Comparison of ENCODE assay signal across 11 cellular contexts in the genomic region with DNA sequence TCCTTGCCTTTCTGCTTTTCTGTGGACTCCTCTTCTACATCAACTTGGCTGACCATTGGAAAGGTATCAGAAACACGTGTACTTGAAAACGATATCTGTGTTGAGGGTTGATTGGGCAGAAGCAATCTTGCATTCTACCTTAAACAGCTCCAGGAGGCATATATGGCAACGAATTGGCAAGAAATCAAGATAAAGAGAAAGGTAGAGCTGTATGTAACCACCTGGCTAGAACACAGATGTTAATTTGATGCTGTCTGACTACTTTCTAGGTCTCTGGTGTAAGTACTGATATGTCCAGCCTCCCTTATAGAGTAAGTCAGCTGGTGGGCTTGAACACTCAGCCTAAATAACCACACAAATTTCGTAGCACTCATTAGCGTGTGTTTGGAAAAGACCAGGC. TPM values are rescaled to one million over a fixed set of nuclear protein-coding genes. Genes with fewer than 3 reads are reported as not detected.
DNase-seq lines count a peak whose midpoint lies in the region; ATAC-seq, FAIRE-seq and TF ChIP-seq lines count a peak whose summit lies in the region.
"Had no signal": no experiment of that assay in that cellular context is flagged by ENCODE, and none has a peak within 500 bp of the region (broad histone marks: within the 10 kb centered on the region; RNA-seq: fewer than 3 reads in every experiment).

No MANE protein-coding gene starts in this region.

- in situ Hi-C loops in HepG2 (cut with HindIII; ENCODE audit: extremely low pct_ligation_motif_present, low pct_unique_long_range_greater_than_20kb) = no loop called here

- H3K9me3 ChIP-seq in HepG2 (ENCODE audit: low read length) = no peaks in the 10 kb centered on the region
- H3K9me3 ChIP-seq in right lobe of liver = no peaks in the 10 kb centered on the region
- no peaks in the 10 kb centered on the region for H3K9me3 ChIP-seq in PC-9 (ENCODE audit: insufficient read depth, low read depth)
- H3K9me3 ChIP-seq: spleen had no signal

- peak overlapping the region; percentile 77; the same call in 1 of the 2 replicates for H3K9ac ChIP-seq in HepG2 (ENCODE audit: insufficient read depth, low read depth, low read length)

- no peaks in the 10 kb centered on the region for H3K9me2 ChIP-seq in PC-9 (ENCODE audit: insufficient read depth)

- H3K27me3 ChIP-seq in HepG2 (ENCODE audit: control insufficient read depth in 1 of 2, insufficient read depth in 2 of 2, low read length in 2 of 2) (no peaks in the 10 kb centered on the region; a peak in 1 of 5 replicates), right lobe of liver (no peaks in the 10 kb centered on the region), PC-9 (ENCODE audit: insufficient read depth, low read depth) (no peaks in the 10 kb centered on the region)
- H3K27me3 ChIP-seq: spleen had no signal

- H3K4me3 ChIP-seq in HepG2 (replicated peaks in 1 of 3; ENCODE audit: insufficient read depth in 1 of 3, low read depth in 2 of 3, low read length in 3 of 3) (peak overlapping the region in 2 of 3 experiments; percentile 77 to 89; a peak in 4 of 6 replicates), right lobe of liver (no peak overlapping the region), PC-9 (peak overlapping the region; percentile 74; the same call in 1 of the 2 replicates)

- 84% methylated on average over 5 of the region's 5 CpGs for WGBS in HepG2 (ENCODE audit: low lambda C conversion rate)
- 84% methylated on average over 5 of the region's 5 CpGs for WGBS in right lobe of liver (ENCODE audit: insufficient coverage, low coverage, low lambda C conversion rate, missing lambda C conversion rate)

- ATAC-seq in HepG2 (no peak), right lobe of liver (no peak), HG03280 (IDR thresholded peaks at IDR 0.05; ENCODE audit: unreplicated experiment) (no peak)
- no peak for ATAC-seq in stimulated activated naive CD8-positive, alpha-beta T cell treated with anti-CD3 and anti-CD28 coated beads, Interleukin-15, amount 100 ng/mL, for 72 hours

- TF ChIP-seq RAD21 in HepG2 (CRISPR knock-in tag; IDR thresholded peaks at IDR 0.05) = no peak

- H3F3A ChIP-seq in PC-9 (ENCODE audit: insufficient read depth, low read depth) = peaks cover 28% of the 10 kb centered on the region

- DNase-seq in HepG2 (ENCODE audit: low spot score) = no peak
- no peak for DNase-seq in right lobe of liver
- DNase-seq in PC-9 = peak in 1 of 2 experiments; percentile 9
- DNase-seq in endothelial cell (ENCODE audit: low spot score) = no peak
- DNase-seq in stimulated activated naive CD8-positive, alpha-beta T cell treated with anti-CD3 and anti-CD28 coated beads, Interleukin-15, amount 100 ng/mL, for 72 hours = no peak
- no peak for DNase-seq in activated CD4-positive, alpha-beta T cell treated with anti-CD3 and anti-CD28 coated beads for 1 hour
- no peak for DNase-seq in NCI-H82 treated with DMSO at 0.1 percent for 48 hours (lab: John Stamatoyannopoulos, UW; ENCODE audit: unreplicated experiment)
- DNase-seq: DMS79 treated with DMSO at 0.1 percent for 48 hours, spleen had no signal

- peaks cover 30% of the 10 kb centered on the region for H3K36me3 Mint-ChIP-seq in endothelial cell (ENCODE audit: low read depth, unreplicated experiment)

- no peaks in the 10 kb centered on the region for H3K9me3 Mint-ChIP-seq in endothelial cell (ENCODE audit: unreplicated experiment)
- H3K9me3 Mint-ChIP-seq in stimulated activated naive CD8-positive, alpha-beta T cell treated with anti-CD3 and anti-CD28 coated beads, Interleukin-15, amount 100 ng/mL, for 72 hours = no peaks in the 10 kb centered on the region

- CTCF ChIA-PET in HepG2 (lab: Yijun Ruan, JAX; ENCODE audit: low intra/inter-chr PET ratio, low total read pairs) = no interaction called here
- CTCF ChIA-PET in PC-9 (lab: Charles Lee) = no interaction called here

- peak overlapping the region; percentile 94 for H3K4me3 Mint-ChIP-seq in endothelial cell (ENCODE audit: unreplicated experiment)
- peak overlapping the region; percentile 87 to 88 for H3K4me3 Mint-ChIP-seq in stimulated activated naive CD8-positive, alpha-beta T cell treated with anti-CD3 and anti-CD28 coated beads, Interleukin-15, amount 100 ng/mL, for 72 hours

- H3K4me1 ChIP-seq in HepG2 (ENCODE audit: insufficient read depth, low read length) (peaks cover 55% of the 10 kb centered on the region), right lobe of liver (peaks cover 0 to 14% (median 8%) of the 10 kb centered on the region in 4 donors), PC-9 (replicated peaks; ENCODE audit: insufficient read depth) (peaks cover 35% of the 10 kb centered on the region)

- H3K27me3 Mint-ChIP-seq in endothelial cell (ENCODE audit: unreplicated experiment) = peaks cover 22% of the 10 kb centered on the region
- H3K27me3 Mint-ChIP-seq in stimulated activated naive CD8-positive, alpha-beta T cell treated with anti-CD3 and anti-CD28 coated beads, Interleukin-15, amount 100 ng/mL, for 72 hours = no peaks in the 10 kb centered on the region

- TF ChIP-seq EP300 in HepG2 (IDR thresholded peaks at IDR 0.05; ENCODE audit: low read depth in 2 of 2, low read length in 2 of 2) (no peak), HepG2 (CRISPR knock-in tag; IDR thresholded peaks at IDR 0.05; ENCODE audit: borderline replicate concordance) (no peak)

- TF ChIP-seq CTCF in HepG2 (CRISPR knock-in tag; IDR thresholded peaks at IDR 0.05) (no peak), right lobe of liver (IDR thresholded peaks at IDR 0.05) (no peak), PC-9 (conservative IDR thresholded peaks at IDR 0.05) (no peak), endothelial cell (IDR thresholded peaks at IDR 0.05; ENCODE audit: unreplicated experiment) (no peak)

- H4K20me1 ChIP-seq in HepG2 (ENCODE audit: insufficient read depth, low read length) (no peaks in the 10 kb centered on the region), PC-9 (ENCODE audit: insufficient read depth) (0 out of 2 replicates have a peak, but pooled peaks cover 4% of the 10 kb centered on the region)

- intact Hi-C loops in HepG2 (cut with micrococcal nuclease; ENCODE audit: unreplicated experiment) = no loop called here
- intact Hi-C loops in right lobe of liver (cut with DNase I) = no loop called here
- intact Hi-C loops in PC-9 (cut with micrococcal nuclease; ENCODE audit: unreplicated experiment) = no loop called here

- H2AFZ ChIP-seq in HepG2 (ENCODE audit: low read length) (no peak overlapping the region), PC-9 (no peak overlapping the region)

- H3K4me2 ChIP-seq in HepG2 (ENCODE audit: low read depth, low read length) (peak overlapping the region; percentile 75), PC-9 (peak overlapping the region; percentile 87)

- H3K27ac Mint-ChIP-seq in endothelial cell (ENCODE audit: unreplicated experiment) = peak overlapping the region; percentile 28
- H3K27ac Mint-ChIP-seq in stimulated activated naive CD8-positive, alpha-beta T cell treated with anti-CD3 and anti-CD28 coated beads, Interleukin-15, amount 100 ng/mL, for 72 hours = peak overlapping the region; percentile 86 to 92

- H3K36me3 ChIP-seq in HepG2 (replicated peaks in 1 of 2; ENCODE audit: control insufficient read depth in 1 of 2, insufficient read depth in 2 of 2, low read length in 2 of 2) (peaks cover 3 to 11% of the 10 kb centered on the region in 2 experiments; a peak in 2 of 5 replicates), right lobe of liver (peaks cover 0 to 2% (median 0%) of the 10 kb centered on the region in 4 donors), PC-9 (ENCODE audit: low read depth) (no peaks in the 10 kb centered on the region)

- no peak overlapping the region for H3K27ac ChIP-seq in HepG2 (ENCODE audit: extremely low read length, insufficient read depth, low read length)
- no peak overlapping the region for H3K27ac ChIP-seq in right lobe of liver
- H3K27ac ChIP-seq in PC-9 = no peak overlapping the region

- TF ChIP-seq POLR2A in HepG2 (IDR thresholded peaks at IDR 0.05; ENCODE audit: insufficient read depth in 1 of 2, low read depth in 2 of 2, low read length in 2 of 2) = no peak
- no peak for TF ChIP-seq POLR2A in right lobe of liver (IDR thresholded peaks at IDR 0.05)

- peaks cover 12% of the 10 kb centered on the region for H3K4me1 Mint-ChIP-seq in endothelial cell (ENCODE audit: unreplicated experiment)
- peaks cover 62% of the 10 kb centered on the region for H3K4me1 Mint-ChIP-seq in stimulated activated naive CD8-positive, alpha-beta T cell treated with anti-CD3 and anti-CD28 coated beads, Interleukin-15, amount 100 ng/mL, for 72 hours

- POLR2A ChIA-PET in HepG2 (lab: Yijun Ruan, JAX) = interaction anchor here (2.2 to 6.4 kb wide), 3 partner anchors 18 to 148 kb away, joined by 9 to 105 read pairs (median 13); partner anchors contain the start of genes RNF208 and SAPCD2
- POLR2A ChIA-PET in PC-9 (lab: Charles Lee; ENCODE audit: unreplicated experiment) = interaction anchor here (0.6 kb wide), 2 partner anchors 20 to 110 kb away, joined by 3 to 4 read pairs; no protein-coding TSS in a partner anchor

- FAIRE-seq in HepG2 (lab: Jason Lieb, UNC) = no peak

- H3K79me2 ChIP-seq in HepG2 (ENCODE audit: insufficient read depth, low read length) (peaks cover 8% of the 10 kb centered on the region), PC-9 (ENCODE audit: low read depth) (peaks cover 14% of the 10 kb centered on the region)

- TSS peak; percentile 47 for BruUV-seq in HepG2 (replicated peaks; lab: Mats Ljungman, UMichigan)
- BruUV-seq in PC-9 (replicated peaks; lab: Mats Ljungman, UMichigan) = no TSS peak

RNA-seq across cellular contexts. Expression of gene MAN1B1, which starts 1.3 kb away (rescaled TPM):
- total RNA-seq in HepG2 (2016; rRNA removed; fragmentation: Illumina TruSeq; extraction: Trizol) = 19.0 and 48.9 TPM in 2 replicates
- 9.3 and 10.3 TPM in 2 replicates for total RNA-seq in HepG2 (2016; cell fraction: cytosol; rRNA removed; fragmentation: Illumina TruSeq; extraction: Trizol; ENCODE audit: low read depth)
- 17.2 and 48.2 TPM in 2 replicates for total RNA-seq in HepG2 (2016; cell fraction: insoluble cytoplasmic fraction; rRNA removed; fragmentation: Illumina TruSeq; extraction: Trizol)
- 17.0 and 19.9 TPM in 2 replicates for total RNA-seq in HepG2 (2016; cell fraction: membrane; rRNA removed; fragmentation: Illumina TruSeq; extraction: Trizol)
- 44.7 and 51.0 TPM in 2 replicates for total RNA-seq in HepG2 (2016; cell fraction: nucleus; rRNA removed; fragmentation: Illumina TruSeq; extraction: Trizol)
- polyA plus RNA-seq in HepG2 (2011; rRNA removed) = 59.5 and 60.6 TPM in 2 replicates
- 48.6 and 64.5 TPM in 2 replicates for polyA plus RNA-seq in HepG2 (2011; cell fraction: cytosol; rRNA removed)
- polyA plus RNA-seq in HepG2 (2011; cell fraction: nucleus; rRNA removed) = 146 and 162 TPM in 2 replicates
- polyA plus RNA-seq in HepG2 (2012) = 30.5 and 38.6 TPM in 2 replicates
- polyA plus RNA-seq in HepG2 (2016; cell fraction: cytosol; fragmentation: Illumina TruSeq; extraction: Trizol; ENCODE audit: low read depth) = 6.7 and 6.8 TPM in 2 replicates
- polyA plus RNA-seq in HepG2 (2016; cell fraction: insoluble cytoplasmic fraction; fragmentation: Illumina TruSeq; extraction: Trizol; ENCODE audit: low read depth) = 16.2 and 18.3 TPM in 2 replicates
- polyA plus RNA-seq in HepG2 (2016; cell fraction: membrane; fragmentation: Illumina TruSeq; extraction: Trizol; ENCODE audit: low read depth) = 11.2 and 12.8 TPM in 2 replicates
- polyA plus RNA-seq in HepG2 (2016; cell fraction: nucleus; fragmentation: Illumina TruSeq; extraction: Trizol; ENCODE audit: insufficient read depth, low read depth) = 78.7 and 83.1 TPM in 2 replicates
- polyA minus RNA-seq in HepG2 (2011; rRNA and poly(A)+ RNA removed; ENCODE audit: low replicate concordance) = 71.9 and 74.1 TPM in 2 replicates
- polyA minus RNA-seq in HepG2 (2011; cell fraction: cytosol; rRNA and poly(A)+ RNA removed) = 24.7 and 26.8 TPM in 2 replicates
- polyA minus RNA-seq in HepG2 (2011; cell fraction: nucleus; rRNA and poly(A)+ RNA removed) = 40.9 and 45.3 TPM in 2 replicates
- total RNA-seq in right lobe of liver = 10 to 100 TPM; 24.0 to 39.1 (median 28.8) TPM
- total RNA-seq in PC-9 (2021) = 79.3 and 107 TPM in 2 replicates
- total RNA-seq in endothelial cell (ENCODE audit: unreplicated experiment) = 70.4 TPM

RNA-seq across cellular contexts. Expression of gene UAP1L1, which starts 10.8 kb away (rescaled TPM):
- total RNA-seq in HepG2 (2016; rRNA removed; fragmentation: Illumina TruSeq; extraction: Trizol) = 6.2 and 6.4 TPM in 2 replicates
- 1.7 and 1.8 TPM in 2 replicates for total RNA-seq in HepG2 (2016; cell fraction: cytosol; rRNA removed; fragmentation: Illumina TruSeq; extraction: Trizol; ENCODE audit: low read depth)
- 4.5 and 6.7 TPM in 2 replicates for total RNA-seq in HepG2 (2016; cell fraction: insoluble cytoplasmic fraction; rRNA removed; fragmentation: Illumina TruSeq; extraction: Trizol)
- 3.0 and 3.1 TPM in 2 replicates for total RNA-seq in HepG2 (2016; cell fraction: membrane; rRNA removed; fragmentation: Illumina TruSeq; extraction: Trizol)
- 4.9 and 5.4 TPM in 2 replicates for total RNA-seq in HepG2 (2016; cell fraction: nucleus; rRNA removed; fragmentation: Illumina TruSeq; extraction: Trizol)
- 5.4 and 6.0 TPM in 2 replicates for polyA plus RNA-seq in HepG2 (2011; rRNA removed)
- polyA plus RNA-seq in HepG2 (2011; cell fraction: cytosol; rRNA removed) = 3.8 and 4.1 TPM in 2 replicates
- polyA plus RNA-seq in HepG2 (2011; cell fraction: nucleus; rRNA removed) = 43.5 and 57.7 TPM in 2 replicates
- 4.9 and 5.0 TPM in 2 replicates for polyA plus RNA-seq in HepG2 (2012)
- 1.1 and 1.2 TPM in 2 replicates for polyA plus RNA-seq in HepG2 (2016; cell fraction: cytosol; fragmentation: Illumina TruSeq; extraction: Trizol; ENCODE audit: low read depth)
- polyA plus RNA-seq in HepG2 (2016; cell fraction: insoluble cytoplasmic fraction; fragmentation: Illumina TruSeq; extraction: Trizol; ENCODE audit: low read depth) = 6.4 and 8.8 TPM in 2 replicates
- 3.0 and 3.6 TPM in 2 replicates for polyA plus RNA-seq in HepG2 (2016; cell fraction: membrane; fragmentation: Illumina TruSeq; extraction: Trizol; ENCODE audit: low read depth)
- 22.7 and 23.1 TPM in 2 replicates for polyA plus RNA-seq in HepG2 (2016; cell fraction: nucleus; fragmentation: Illumina TruSeq; extraction: Trizol; ENCODE audit: insufficient read depth, low read depth)
- polyA minus RNA-seq in HepG2 (2011; rRNA and poly(A)+ RNA removed; ENCODE audit: low replicate concordance) = 2.2 and 5.1 TPM in 2 replicates
- polyA minus RNA-seq in HepG2 (2011; cell fraction: cytosol; rRNA and poly(A)+ RNA removed) = 3.0 and 3.2 TPM in 2 replicates
- 5.6 and 7.1 TPM in 2 replicates for polyA minus RNA-seq in HepG2 (2011; cell fraction: nucleus; rRNA and poly(A)+ RNA removed)
- total RNA-seq in right lobe of liver = 1 to 10 TPM; 1.3 to 4.9 (median 1.9) TPM
- 9.9 and 14.7 TPM in 2 replicates for total RNA-seq in PC-9 (2021)
- 3.2 TPM for total RNA-seq in endothelial cell (ENCODE audit: unreplicated experiment)

RNA-seq across cellular contexts. Expression of gene SAPCD2, which starts 17.8 kb away (rescaled TPM):
- total RNA-seq in HepG2 (2016; rRNA removed; fragmentation: Illumina TruSeq; extraction: Trizol) (35.9 and 42.8 TPM in 2 replicates), right lobe of liver (under 1 TPM in 5 of 6 experiments, not detected in 1; 0.05 to 0.43 (median 0.22) TPM), PC-9 (2021) (46.9 and 50.3 TPM in 2 replicates), endothelial cell (ENCODE audit: unreplicated experiment) (1.0 TPM)
- 7.0 and 7.1 TPM in 2 replicates for total RNA-seq in HepG2 (2016; cell fraction: cytosol; rRNA removed; fragmentation: Illumina TruSeq; extraction: Trizol; ENCODE audit: low read depth)
- 34.9 and 42.2 TPM in 2 replicates for total RNA-seq in HepG2 (2016; cell fraction: insoluble cytoplasmic fraction; rRNA removed; fragmentation: Illumina TruSeq; extraction: Trizol)
- 29.9 and 31.6 TPM in 2 replicates for total RNA-seq in HepG2 (2016; cell fraction: membrane; rRNA removed; fragmentation: Illumina TruSeq; extraction: Trizol)
- total RNA-seq in HepG2 (2016; cell fraction: nucleus; rRNA removed; fragmentation: Illumina TruSeq; extraction: Trizol) = 23.7 and 28.1 TPM in 2 replicates
- polyA plus RNA-seq in HepG2 (2011; rRNA removed) = 18.7 and 21.9 TPM in 2 replicates
- 16.4 and 40.1 TPM in 2 replicates for polyA plus RNA-seq in HepG2 (2011; cell fraction: cytosol; rRNA removed)
- 28.3 and 52.1 TPM in 2 replicates for polyA plus RNA-seq in HepG2 (2011; cell fraction: nucleus; rRNA removed)
- polyA plus RNA-seq in HepG2 (2012) = 12.0 and 19.0 TPM in 2 replicates
- polyA plus RNA-seq in HepG2 (2016; cell fraction: cytosol; fragmentation: Illumina TruSeq; extraction: Trizol; ENCODE audit: low read depth) = 6.8 and 7.6 TPM in 2 replicates
- 33.9 and 39.2 TPM in 2 replicates for polyA plus RNA-seq in HepG2 (2016; cell fraction: insoluble cytoplasmic fraction; fragmentation: Illumina TruSeq; extraction: Trizol; ENCODE audit: low read depth)
- 23.3 and 27.0 TPM in 2 replicates for polyA plus RNA-seq in HepG2 (2016; cell fraction: membrane; fragmentation: Illumina TruSeq; extraction: Trizol; ENCODE audit: low read depth)
- 44.9 and 46.9 TPM in 2 replicates for polyA plus RNA-seq in HepG2 (2016; cell fraction: nucleus; fragmentation: Illumina TruSeq; extraction: Trizol; ENCODE audit: insufficient read depth, low read depth)
- polyA minus RNA-seq in HepG2 (2011; rRNA and poly(A)+ RNA removed; ENCODE audit: low replicate concordance) = 38.7 and 55.4 TPM in 2 replicates
- polyA minus RNA-seq in HepG2 (2011; cell fraction: cytosol; rRNA and poly(A)+ RNA removed) = 18.6 and 32.8 TPM in 2 replicates
- polyA minus RNA-seq in HepG2 (2011; cell fraction: nucleus; rRNA and poly(A)+ RNA removed) = 7.3 and 8.6 TPM in 2 replicates

RNA-seq across cellular contexts. Expression of gene DPP7, which starts 26.4 kb away (rescaled TPM):
- total RNA-seq in HepG2 (2016; rRNA removed; fragmentation: Illumina TruSeq; extraction: Trizol) = 0.66 and 1.2 TPM in 2 replicates
- total RNA-seq in HepG2 (2016; cell fraction: cytosol; rRNA removed; fragmentation: Illumina TruSeq; extraction: Trizol; ENCODE audit: low read depth) = 0.91 and 1.4 TPM in 2 replicates
- 0.65 and 0.95 TPM in 2 replicates for total RNA-seq in HepG2 (2016; cell fraction: insoluble cytoplasmic fraction; rRNA removed; fragmentation: Illumina TruSeq; extraction: Trizol)
- total RNA-seq in HepG2 (2016; cell fraction: membrane; rRNA removed; fragmentation: Illumina TruSeq; extraction: Trizol) = 0.83 TPM in 2 replicates
- total RNA-seq in HepG2 (2016; cell fraction: nucleus; rRNA removed; fragmentation: Illumina TruSeq; extraction: Trizol) = 0.97 and 1.4 TPM in 2 replicates
- 4.5 and 6.5 TPM in 2 replicates for polyA plus RNA-seq in HepG2 (2011; rRNA removed)
- polyA plus RNA-seq in HepG2 (2011; cell fraction: cytosol; rRNA removed) = 1.9 and 3.2 TPM in 2 replicates
- 28.6 and 38.6 TPM in 2 replicates for polyA plus RNA-seq in HepG2 (2011; cell fraction: nucleus; rRNA removed)
- polyA plus RNA-seq in HepG2 (2012) = 3.1 and 4.5 TPM in 2 replicates
- 0.95 and 1.3 TPM in 2 replicates for polyA plus RNA-seq in HepG2 (2016; cell fraction: cytosol; fragmentation: Illumina TruSeq; extraction: Trizol; ENCODE audit: low read depth)
- polyA plus RNA-seq in HepG2 (2016; cell fraction: insoluble cytoplasmic fraction; fragmentation: Illumina TruSeq; extraction: Trizol; ENCODE audit: low read depth) = 0.72 and 1.0 TPM in 2 replicates
- polyA plus RNA-seq in HepG2 (2016; cell fraction: membrane; fragmentation: Illumina TruSeq; extraction: Trizol; ENCODE audit: low read depth) = 0.70 and 0.74 TPM in 2 replicates
- polyA plus RNA-seq in HepG2 (2016; cell fraction: nucleus; fragmentation: Illumina TruSeq; extraction: Trizol; ENCODE audit: insufficient read depth, low read depth) = 4.6 and 5.3 TPM in 2 replicates
- polyA minus RNA-seq in HepG2 (2011; rRNA and poly(A)+ RNA removed; ENCODE audit: low replicate concordance) = 3.4 and 95.8 TPM in 2 replicates
- 1.5 and 1.6 TPM in 2 replicates for polyA minus RNA-seq in HepG2 (2011; cell fraction: cytosol; rRNA and poly(A)+ RNA removed)
- 1.9 and 2.3 TPM in 2 replicates for polyA minus RNA-seq in HepG2 (2011; cell fraction: nucleus; rRNA and poly(A)+ RNA removed)
- total RNA-seq in right lobe of liver = 10 to 100 TPM; 62.2 to 86.2 (median 66.2) TPM
- 104 and 126 TPM in 2 replicates for total RNA-seq in PC-9 (2021)
- 6.1 TPM for total RNA-seq in endothelial cell (ENCODE audit: unreplicated experiment)

RNA-seq across cellular contexts. Expression of gene ENTPD2, which starts 34.3 kb away (rescaled TPM):
- total RNA-seq in HepG2 (2016; rRNA removed; fragmentation: Illumina TruSeq; extraction: Trizol) = 0.87 and 0.95 TPM in 2 replicates
- total RNA-seq in HepG2 (2016; cell fraction: cytosol; rRNA removed; fragmentation: Illumina TruSeq; extraction: Trizol; ENCODE audit: low read depth) = 0.61 and 0.88 TPM in 2 replicates
- total RNA-seq in HepG2 (2016; cell fraction: insoluble cytoplasmic fraction; rRNA removed; fragmentation: Illumina TruSeq; extraction: Trizol) = 0.74 and 0.82 TPM in 2 replicates
- total RNA-seq in HepG2 (2016; cell fraction: membrane; rRNA removed; fragmentation: Illumina TruSeq; extraction: Trizol) = 0.69 and 0.71 TPM in 2 replicates
- total RNA-seq in HepG2 (2016; cell fraction: nucleus; rRNA removed; fragmentation: Illumina TruSeq; extraction: Trizol) = 3.4 and 3.6 TPM in 2 replicates
- 3.2 and 4.1 TPM in 2 replicates for polyA plus RNA-seq in HepG2 (2011; rRNA removed)
- 2.1 and 3.2 TPM in 2 replicates for polyA plus RNA-seq in HepG2 (2011; cell fraction: cytosol; rRNA removed)
- 41.8 and 49.4 TPM in 2 replicates for polyA plus RNA-seq in HepG2 (2011; cell fraction: nucleus; rRNA removed)
- 21.3 and 23.9 TPM in 2 replicates for polyA plus RNA-seq in HepG2 (2012)
- 1.5 and 1.8 TPM in 2 replicates for polyA plus RNA-seq in HepG2 (2016; cell fraction: cytosol; fragmentation: Illumina TruSeq; extraction: Trizol; ENCODE audit: low read depth)
- 2.3 and 2.8 TPM in 2 replicates for polyA plus RNA-seq in HepG2 (2016; cell fraction: insoluble cytoplasmic fraction; fragmentation: Illumina TruSeq; extraction: Trizol; ENCODE audit: low read depth)
- 2.2 and 2.6 TPM in 2 replicates for polyA plus RNA-seq in HepG2 (2016; cell fraction: membrane; fragmentation: Illumina TruSeq; extraction: Trizol; ENCODE audit: low read depth)
- polyA plus RNA-seq in HepG2 (2016; cell fraction: nucleus; fragmentation: Illumina TruSeq; extraction: Trizol; ENCODE audit: insufficient read depth, low read depth) = 12.9 and 17.3 TPM in 2 replicates
- polyA minus RNA-seq in HepG2 (2011; rRNA and poly(A)+ RNA removed; ENCODE audit: low replicate concordance) = 8.8 TPM in 1 of 2 replicates, not detected in the other
- polyA minus RNA-seq in HepG2 (2011; cell fraction: cytosol; rRNA and poly(A)+ RNA removed) = 9.0 and 9.2 TPM in 2 replicates
- polyA minus RNA-seq in HepG2 (2011; cell fraction: nucleus; rRNA and poly(A)+ RNA removed) = 5.5 and 6.4 TPM in 2 replicates
- total RNA-seq in right lobe of liver = 1 to 10 TPM in 2 of 6 experiments, under 1 TPM in 4; 0.50 to 2.1 (median 0.80) TPM
- 9.0 and 14.1 TPM in 2 replicates for total RNA-seq in PC-9 (2021)
- 55.6 TPM for total RNA-seq in endothelial cell (ENCODE audit: unreplicated experiment)
- total RNA-seq: NCI-H460 had no signal

Comparison
In these comparisons a context has a peak if more than half of its experiments do, and no peak if none do; other contexts are left out.
1. H3K4me3 ChIP-seq: peak in HepG2 (2 of 3) and PC-9 (single experiment); none in right lobe of liver (0 of 3).